Comparison of ENCODE assay signal across 8 cellular contexts in genomic region chr20:25248501-25249172, GRCh38. TPM values are rescaled to one million over a fixed set of nuclear protein-coding genes. Genes with fewer than 3 reads are reported as not detected.
A peak's percentile ranks its signal among the peaks of the same experiment; 100 is the strongest.
DNase-seq lines count a peak whose midpoint lies in the region; ATAC-seq and TF ChIP-seq lines count a peak whose summit lies in the region.

No MANE protein-coding gene starts in this region.

- TF ChIP-seq CTCF in 22Rv1 (IDR thresholded peaks at IDR 0.05) (no peak), GM10266 (IDR thresholded peaks at IDR 0.05; ENCODE audit: control insufficient read depth, insufficient read depth, low read depth, missing control alignments) (no peak), mammary epithelial cell (conservative IDR thresholded peaks at IDR 0.05 in 1 of 2, IDR thresholded peaks at IDR 0.05 in 1 of 2; ENCODE audit: extremely low read depth in 1 of 2, insufficient read depth in 1 of 2, low read depth in 1 of 2, low read length in 2 of 2) (no peak)

- H3K27me3 ChIP-seq in mammary epithelial cell (ENCODE audit: insufficient read depth, low read length) (no peaks in the 10 kb centered on the region), skeletal muscle satellite cell (ENCODE audit: control insufficient read depth, insufficient read depth, low read length) (no peaks in the 10 kb centered on the region)

- H3K4me2 ChIP-seq in mammary epithelial cell (ENCODE audit: insufficient read depth, low read depth, low read length), result peak overlapping the region; percentile 84
- peak overlapping the region; percentile 89 for H3K4me2 ChIP-seq in skeletal muscle satellite cell (ENCODE audit: low read length)

- H3K36me3 ChIP-seq in mammary epithelial cell (ENCODE audit: insufficient read depth, low read length) (peaks cover 4% of the 10 kb centered on the region), skeletal muscle satellite cell (ENCODE audit: insufficient read depth, low read length) (peaks cover 25% of the 10 kb centered on the region)

- H3K9me3 ChIP-seq in mammary epithelial cell (replicated peaks; ENCODE audit: insufficient read depth, low read length) (no peaks in the 10 kb centered on the region), skeletal muscle satellite cell (replicated peaks; ENCODE audit: low read length) (no peaks in the 10 kb centered on the region)

- CTCF ChIA-PET in mammary epithelial cell (lab: Charles Lee; ENCODE audit: low non-redundant PET), result no interaction called here

- H3K79me2 ChIP-seq in mammary epithelial cell (ENCODE audit: insufficient read depth, low read length), result peaks cover 85% of the 10 kb centered on the region

- H4K20me1 ChIP-seq in mammary epithelial cell (ENCODE audit: insufficient read depth, low read length), result peaks cover 15% of the 10 kb centered on the region

- H2AFZ ChIP-seq in mammary epithelial cell (ENCODE audit: low read depth, low read length), result peak overlapping the region; percentile 11

- intact Hi-C loops in mammary epithelial cell (cut with micrococcal nuclease), result loop anchor here (1.0 to 5.0 kb wide), 4 partner anchors 25 to 256 kb away; partner anchors contain the start of genes APMAP and VSX1

- H3K9ac ChIP-seq in mammary epithelial cell (ENCODE audit: insufficient read depth, low read length), result peak overlapping the region; percentile 88
- H3K9ac ChIP-seq in skeletal muscle satellite cell (ENCODE audit: low read depth, low read length), result peak overlapping the region; percentile 94

- BruUV-seq in mammary epithelial cell (replicated peaks; lab: Mats Ljungman, UMichigan), result no TSS peak

- peak; percentile 63 for DNase-seq in GM10266 (ENCODE audit: extremely low spot score)
- DNase-seq in NCI-H748 (lab: John Stamatoyannopoulos, UW; ENCODE audit: unreplicated experiment), result peak; percentile 68
- no peak for DNase-seq in mammary epithelial cell
- DNase-seq in iPS-NIHi7 (ENCODE audit: extremely low spot score), result peak; percentile 66
- DNase-seq in NCI-H2196 (lab: John Stamatoyannopoulos, UW; ENCODE audit: unreplicated experiment), result no peak

- in situ Hi-C loops in mammary epithelial cell (cut with MboI; ENCODE audit: low sequenced_read_pairs in 2 of 2), result loop anchor here in 1 of 2 donors (5.0 kb wide), 1 partner anchor 51 kb away; the partner anchor contains the start of gene ENTPD6

- ATAC-seq in HG02840 (IDR thresholded peaks at IDR 0.05; ENCODE audit: low FRiP score, unreplicated experiment), result peak; percentile 10

- H3K27ac ChIP-seq in 22Rv1 (peak overlapping the region; percentile 84), mammary epithelial cell (ENCODE audit: insufficient read depth, low read depth, low read length) (peak overlapping the region; percentile 74)

- WGBS in mammary epithelial cell (ENCODE audit: low coverage, missing lambda C conversion rate), result 3% methylated on average over 13 of the region's 43 CpGs

- peak overlapping the region; percentile 91 to 98 (median 97) for H3K4me3 ChIP-seq in mammary epithelial cell (replicated peaks in 1 of 3; ENCODE audit: insufficient read depth in 1 of 3, low read depth in 2 of 3, low read length in 3 of 3)
- peak overlapping the region; percentile 80 for H3K4me3 ChIP-seq in skeletal muscle satellite cell (ENCODE audit: low read length)

- H3K4me1 ChIP-seq in mammary epithelial cell (ENCODE audit: insufficient read depth, low read length) (peaks cover 43% of the 10 kb centered on the region), skeletal muscle satellite cell (ENCODE audit: control insufficient read depth, insufficient read depth, low read length) (peaks cover 52% of the 10 kb centered on the region)

- dilution Hi-C loops in mammary epithelial cell (cut with HindIII; ENCODE audit: low sequenced_read_pairs), result no loop called here

RNA-seq across cellular contexts. Expression of gene PYGB, which starts 0.8 kb away (rescaled TPM):
- total RNA-seq in mammary epithelial cell, result 1,000 to 10,000 TPM in 1 of 2 donors, 100 to 1,000 TPM in 1; 475 to 1,432 TPM
- 284 TPM for polyA plus RNA-seq in mammary epithelial cell
- 595 TPM for polyA minus RNA-seq in mammary epithelial cell
- total RNA-seq in skeletal muscle satellite cell (2012; rRNA removed), result 414 and 533 TPM in 2 replicates

RNA-seq across cellular contexts. Expression of gene ENTPD6, which starts 53.1 kb away (rescaled TPM):
- total RNA-seq in mammary epithelial cell, result 100 to 1,000 TPM in 1 of 2 donors, 10 to 100 TPM in 1; 82.9 to 130 TPM
- 127 TPM for polyA plus RNA-seq in mammary epithelial cell
- 195 TPM for polyA minus RNA-seq in mammary epithelial cell
- 75.4 and 76.6 TPM in 2 replicates for total RNA-seq in skeletal muscle satellite cell (2012; rRNA removed)

Comparison
In these comparisons a context has a peak if more than half of its experiments do, and no peak if none do; other contexts are left out.
1. DNase-seq: peak in GM10266 (single experiment), NCI-H748 (single experiment) and iPS-NIHi7 (single experiment); none in mammary epithelial cell (single experiment) and NCI-H2196 (single experiment).